1 cellular context compared by ENCODE assay signal in the genomic region with DNA sequence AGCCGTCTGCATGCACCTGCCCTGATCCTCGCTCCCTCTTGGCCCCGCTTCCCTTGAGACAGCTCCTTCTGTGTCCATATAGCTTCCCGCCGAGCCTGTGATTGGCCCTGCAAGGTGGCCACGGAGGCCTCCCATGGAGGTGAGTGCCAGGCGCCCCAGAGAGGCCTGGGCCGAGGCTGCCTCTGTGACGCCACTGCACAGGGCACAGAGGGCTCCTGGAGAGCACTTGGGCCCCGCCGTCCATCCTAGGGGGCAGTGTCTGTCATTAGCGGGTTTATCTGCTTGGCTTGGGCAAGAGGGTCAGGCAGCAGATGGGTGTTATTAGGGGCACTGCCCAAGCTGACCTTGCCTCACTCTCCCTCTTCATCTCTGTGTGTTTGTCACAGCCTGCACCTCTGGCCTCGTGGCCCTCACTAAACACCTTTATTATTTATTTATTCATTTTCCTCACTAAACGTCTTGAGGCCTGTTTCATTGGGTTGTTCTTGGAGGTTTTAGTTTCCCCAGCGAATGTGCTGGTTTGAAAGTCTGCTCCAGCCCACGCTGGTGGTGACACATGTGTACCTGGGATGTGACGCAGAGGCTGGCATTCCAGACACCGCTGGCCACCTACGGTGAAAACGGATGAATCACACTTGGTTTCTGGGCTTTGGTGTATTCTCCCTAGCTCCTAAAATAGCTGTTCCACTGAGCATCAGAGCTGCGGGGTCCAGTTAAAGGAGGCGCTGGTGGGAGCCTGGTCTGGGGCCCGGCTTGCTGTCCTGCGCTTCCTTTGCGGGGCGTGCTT.
TF ChIP-seq lines count a peak whose summit lies in the region.

No MANE protein-coding gene starts in this region.

TF ChIP-seq in K562, 482 proteins besides CTCF, POLR2A, EP300 and RAD21:
- TF ChIP-seq NUFIP1 (IDR thresholded peaks at IDR 0.05; ENCODE audit: partially characterized antibody) (no peak), BMI1 (IDR thresholded peaks at IDR 0.05; ENCODE audit: low read length) (no peak), ZNF780A (CRISPR knock-in tag; IDR thresholded peaks at IDR 0.05) (no peak), GABPB1 (CRISPR knock-in tag; IDR thresholded peaks at IDR 0.05) (no peak)
- TF ChIP-seq, protein P1, sequence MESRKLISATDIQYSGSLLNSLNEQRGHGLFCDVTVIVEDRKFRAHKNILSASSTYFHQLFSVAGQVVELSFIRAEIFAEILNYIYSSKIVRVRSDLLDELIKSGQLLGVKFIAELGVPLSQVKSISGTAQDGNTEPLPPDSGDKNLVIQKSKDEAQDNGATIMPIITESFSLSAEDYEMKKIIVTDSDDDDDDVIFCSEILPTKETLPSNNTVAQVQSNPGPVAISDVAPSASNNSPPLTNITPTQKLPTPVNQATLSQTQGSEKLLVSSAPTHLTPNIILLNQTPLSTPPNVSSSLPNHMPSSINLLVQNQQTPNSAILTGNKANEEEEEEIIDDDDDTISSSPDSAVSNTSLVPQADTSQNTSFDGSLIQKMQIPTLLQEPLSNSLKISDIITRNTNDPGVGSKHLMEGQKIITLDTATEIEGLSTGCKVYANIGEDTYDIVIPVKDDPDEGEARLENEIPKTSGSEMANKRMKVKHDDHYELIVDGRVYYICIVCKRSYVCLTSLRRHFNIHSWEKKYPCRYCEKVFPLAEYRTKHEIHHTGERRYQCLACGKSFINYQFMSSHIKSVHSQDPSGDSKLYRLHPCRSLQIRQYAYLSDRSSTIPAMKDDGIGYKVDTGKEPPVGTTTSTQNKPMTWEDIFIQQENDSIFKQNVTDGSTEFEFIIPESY (CRISPR knock-in tag; IDR thresholded peaks at IDR 0.05): 0 out of 2 replicates have a peak, but pooled peaks have one; percentile 15
